8 cellular contexts compared by ENCODE assay signal in genomic region chr12:30847259-30847658, GRCh38.
DNase-seq lines count a peak whose midpoint lies in the region; ATAC-seq and TF ChIP-seq lines count a peak whose summit lies in the region.

No MANE protein-coding gene starts in this region.

- intact Hi-C loops in sigmoid colon (cut with DNase I), result loop anchor here (5.0 kb wide), 1 partner anchor 390 kb away; no protein-coding TSS in a partner anchor

- H3K9me3 ChIP-seq in sigmoid colon, result no peaks in the 10 kb centered on the region

- H3K4me3 ChIP-seq in fibroblast of the aortic adventitia (ENCODE audit: low read depth, low read length) (no peak overlapping the region), sigmoid colon (no peak overlapping the region)

- DNase-seq in ACHN (peak; percentile 83), GM10266 (ENCODE audit: extremely low spot score) (no peak), NCI-H1694 treated with DMSO at 0.1 percent for 48 hours (lab: John Stamatoyannopoulos, UW) (peak; percentile 85), SW480 (ENCODE audit: low spot score) (peak; percentile 78), fibroblast of the aortic adventitia (ENCODE audit: low read depth) (peak; percentile 78), sigmoid colon (no peak)

- no peak for TF ChIP-seq POLR2A in sigmoid colon (IDR thresholded peaks at IDR 0.05)

- TF ChIP-seq EP300 in sigmoid colon (IDR thresholded peaks at IDR 0.05), result no peak

- no peak overlapping the region for H3K27ac ChIP-seq in sigmoid colon

- 28% methylated on average over 3 of the region's 3 CpGs for WGBS in sigmoid colon, 2 donors

- peak; percentile 82 for TF ChIP-seq CTCF in GM10266 (IDR thresholded peaks at IDR 0.05; ENCODE audit: control insufficient read depth, insufficient read depth, low read depth, missing control alignments)
- TF ChIP-seq CTCF in fibroblast of the aortic adventitia (IDR thresholded peaks at IDR 0.05; ENCODE audit: insufficient read depth, low read length), result peak; percentile 59
- TF ChIP-seq CTCF in sigmoid colon (IDR thresholded peaks at IDR 0.05), result peak in 3 of 4 experiments; percentile 51 to 60 (median 51)

- H3K36me3 ChIP-seq in sigmoid colon, result no peaks in the 10 kb centered on the region

- no peaks in the 10 kb centered on the region for H3K4me1 ChIP-seq in sigmoid colon

- in situ Hi-C loops in ACHN (cut with HindIII; ENCODE audit: low pct_ligation_motif_present, low pct_unique_long_range_greater_than_20kb, low sequenced_read_pairs), result no loop called here

- no peak for ATAC-seq in GM19463 (IDR thresholded peaks at IDR 0.05; ENCODE audit: unreplicated experiment)
- ATAC-seq in GM18520 (IDR thresholded peaks at IDR 0.05; ENCODE audit: unreplicated experiment), result no peak

- no peaks in the 10 kb centered on the region for H3K27me3 ChIP-seq in sigmoid colon

Comparison
In these comparisons a context has a peak if more than half of its experiments do, and no peak if none do; other contexts are left out.
1. DNase-seq: peak in ACHN (single experiment), NCI-H1694 treated with DMSO at 0.1 percent for 48 hours (single experiment), SW480 (single experiment) and fibroblast of the aortic adventitia (single experiment); none in GM10266 (single experiment) and sigmoid colon (single experiment).
2. Peak in every context shown above with its lines, with median percentiles within 50 percentile points of each other: CTCF ChIP-seq.